ENCODE assay signal across 17 cellular contexts in genomic region chr12:100955139-100955538, GRCh38.
DNase-seq lines count a peak whose midpoint lies in the region; ATAC-seq and TF ChIP-seq lines count a peak whose summit lies in the region.
"Had no signal": no experiment of that assay in that cellular context is flagged by ENCODE, and none has a peak within 500 bp of the region (broad histone marks: within the 10 kb centered on the region; RNA-seq: fewer than 3 reads in every experiment).

No MANE protein-coding gene starts in this region.

- H3K4me3 ChIP-seq in breast epithelium = no peak overlapping the region
- H3K4me3 ChIP-seq in adipocyte (ENCODE audit: low read length) = no peak overlapping the region
- H3K4me3 ChIP-seq in upper lobe of right lung = no peak overlapping the region
- no peak overlapping the region for H3K4me3 ChIP-seq in CD8-positive, alpha-beta T cell (ENCODE audit: low read depth, low read length)
- H3K4me3 ChIP-seq: SK-N-MC, tibial nerve had no signal

- BruUV-seq in MCF 10A (replicated peaks; lab: Mats Ljungman, UMichigan) = no TSS peak

- peak; percentile 36 for ATAC-seq in upper lobe of right lung
- no peak for ATAC-seq in CD8-positive, alpha-beta T cell
- ATAC-seq: natural killer cell treated with Interleukin-12 subunit alpha and Interleukin-12 subunit beta and Interleukin-15 and Interleukin-18, amount 100 ng/mL, for 72 hours had no signal

- intact Hi-C loops in MCF 10A (cut with micrococcal nuclease) (no loop called here), breast epithelium (cut with DNase I; ENCODE audit: low total_unique reads) (no loop called here), upper lobe of right lung (cut with DNase I) (no loop called here)
- intact Hi-C loops in CD8-positive, alpha-beta T cell (cut with DNase I, micrococcal nuclease) = no loop called here

- no peaks in the 10 kb centered on the region for H3K9me3 Mint-ChIP-seq in MCF 10A (ENCODE audit: unreplicated experiment)
- H3K9me3 Mint-ChIP-seq in CD8-positive, alpha-beta T cell = no peaks in the 10 kb centered on the region

- no peak for TF ChIP-seq CTCF in MCF 10A (IDR thresholded peaks at IDR 0.05; ENCODE audit: unreplicated experiment)
- TF ChIP-seq CTCF in breast epithelium (IDR thresholded peaks at IDR 0.05) = no peak
- no peak for TF ChIP-seq CTCF in upper lobe of right lung (IDR thresholded peaks at IDR 0.05)
- no peak for TF ChIP-seq CTCF in CD8-positive, alpha-beta T cell (IDR thresholded peaks at IDR 0.05)
- no peak for TF ChIP-seq CTCF in GM13977 (IDR thresholded peaks at IDR 0.05; ENCODE audit: extremely low read depth, insufficient read depth, missing control alignments)

- H3K9ac ChIP-seq in adipocyte (ENCODE audit: low read length) = no peak overlapping the region

- CTCF ChIA-PET in MCF 10A (lab: Yijun Ruan, JAX) = no interaction called here
- CTCF ChIA-PET in CD8-positive, alpha-beta T cell (lab: Charles Lee) = interaction anchor here (0.6 kb wide), 1 partner anchor 580 kb away, joined by 5 read pairs; no protein-coding TSS in a partner anchor

- in situ Hi-C loops in GM13977 (cut with MboI; ENCODE audit: low pct_unique_long_range_greater_than_20kb, low sequenced_read_pairs, unreplicated experiment) = no loop called here

- H3K9me3 ChIP-seq in breast epithelium (no peaks in the 10 kb centered on the region), adipocyte (ENCODE audit: control insufficient read depth, low read length) (no peaks in the 10 kb centered on the region), upper lobe of right lung (no peaks in the 10 kb centered on the region)
- no peaks in the 10 kb centered on the region for H3K9me3 ChIP-seq in CD8-positive, alpha-beta T cell (ENCODE audit: low read length)
- H3K9me3 ChIP-seq: tibial nerve had no signal

- H3K4me3 Mint-ChIP-seq in MCF 10A (ENCODE audit: unreplicated experiment) = no peak overlapping the region
- H3K4me3 Mint-ChIP-seq in CD8-positive, alpha-beta T cell = no peak overlapping the region
- H3K4me3 Mint-ChIP-seq: central memory CD8-positive, alpha-beta T cell; natural killer cell treated with Interleukin-12 subunit alpha and Interleukin-12 subunit beta and Interleukin-15 and Interleukin-18, amount 100 ng/mL, for 72 hours had no signal

- H3K4me1 ChIP-seq in breast epithelium = no peaks in the 10 kb centered on the region
- H3K4me1 ChIP-seq in adipocyte (ENCODE audit: control insufficient read depth, insufficient read depth, low read length) = peaks cover 8% of the 10 kb centered on the region
- H3K4me1 ChIP-seq in upper lobe of right lung = no peaks in the 10 kb centered on the region
- no peaks in the 10 kb centered on the region for H3K4me1 ChIP-seq in CD8-positive, alpha-beta T cell (ENCODE audit: insufficient read depth, low read length)
- H3K4me1 ChIP-seq: tibial nerve had no signal

- no peaks in the 10 kb centered on the region for H3K27me3 Mint-ChIP-seq in MCF 10A (ENCODE audit: insufficient read depth, unreplicated experiment)
- peaks cover 3% of the 10 kb centered on the region for H3K27me3 Mint-ChIP-seq in CD8-positive, alpha-beta T cell (ENCODE audit: low read depth)
- H3K27me3 Mint-ChIP-seq: central memory CD8-positive, alpha-beta T cell; natural killer cell treated with Interleukin-12 subunit alpha and Interleukin-12 subunit beta and Interleukin-15 and Interleukin-18, amount 100 ng/mL, for 72 hours had no signal

- no peak for TF ChIP-seq POLR2A in breast epithelium (IDR thresholded peaks at IDR 0.05)

- no peak overlapping the region for H3K27ac Mint-ChIP-seq in MCF 10A (ENCODE audit: low read depth, unreplicated experiment)
- H3K27ac Mint-ChIP-seq in CD8-positive, alpha-beta T cell = no peak overlapping the region
- H3K27ac Mint-ChIP-seq: natural killer cell treated with Interleukin-12 subunit alpha and Interleukin-12 subunit beta and Interleukin-15 and Interleukin-18, amount 100 ng/mL, for 72 hours had no signal

- H3K27ac ChIP-seq in breast epithelium (no peak overlapping the region), upper lobe of right lung (no peak overlapping the region)
- no peak overlapping the region for H3K27ac ChIP-seq in CD8-positive, alpha-beta T cell (ENCODE audit: low read depth, low read length)
- H3K27ac ChIP-seq: 22Rv1, SK-N-MC, tibial nerve had no signal

- no peaks in the 10 kb centered on the region for H3K36me3 ChIP-seq in breast epithelium
- no peaks in the 10 kb centered on the region for H3K36me3 ChIP-seq in adipocyte (ENCODE audit: control insufficient read depth, insufficient read depth, low read length, severe bottlenecking)
- no peaks in the 10 kb centered on the region for H3K36me3 ChIP-seq in upper lobe of right lung
- no peaks in the 10 kb centered on the region for H3K36me3 ChIP-seq in CD8-positive, alpha-beta T cell (ENCODE audit: insufficient read depth, low read length)
- H3K36me3 ChIP-seq: tibial nerve had no signal

- no peaks in the 10 kb centered on the region for H3K36me3 Mint-ChIP-seq in MCF 10A (ENCODE audit: insufficient read depth, unreplicated experiment)
- H3K36me3 Mint-ChIP-seq in CD8-positive, alpha-beta T cell = no peaks in the 10 kb centered on the region
- H3K36me3 Mint-ChIP-seq: natural killer cell treated with Interleukin-12 subunit alpha and Interleukin-12 subunit beta and Interleukin-15 and Interleukin-18, amount 100 ng/mL, for 72 hours had no signal

- H3K27me3 ChIP-seq in breast epithelium (no peaks in the 10 kb centered on the region), adipocyte (replicated peaks; ENCODE audit: control insufficient read depth, insufficient read depth, low read length) (no peaks in the 10 kb centered on the region), upper lobe of right lung (no peaks in the 10 kb centered on the region)
- H3K27me3 ChIP-seq in CD8-positive, alpha-beta T cell (ENCODE audit: insufficient read depth, low read length) = no peaks in the 10 kb centered on the region
- H3K27me3 ChIP-seq: tibial nerve had no signal

- POLR2A ChIA-PET in MCF 10A (lab: Yijun Ruan, JAX) = no interaction called here
- POLR2A ChIA-PET in CD8-positive, alpha-beta T cell (lab: Charles Lee) = no interaction called here

- peaks cover 14% of the 10 kb centered on the region for H3K4me1 Mint-ChIP-seq in MCF 10A (ENCODE audit: insufficient read depth, unreplicated experiment)
- H3K4me1 Mint-ChIP-seq in CD8-positive, alpha-beta T cell (ENCODE audit: low read depth) = no peaks in the 10 kb centered on the region
- H3K4me1 Mint-ChIP-seq: central memory CD8-positive, alpha-beta T cell had no signal

- DNase-seq in MCF 10A (ENCODE audit: unreplicated experiment) = peak; percentile 51
- no peak for DNase-seq in breast epithelium (ENCODE audit: low spot score in 2 of 2)
- peak; percentile 44 for DNase-seq in adipocyte (ENCODE audit: low read depth)
- DNase-seq in iPS DF 19.7 (ENCODE audit: low read depth, low spot score) = peak; percentile 61
- no peak for DNase-seq in upper lobe of right lung
- no peak for DNase-seq in NCI-H2227 (lab: John Stamatoyannopoulos, UW; ENCODE audit: unreplicated experiment)
- no peak for DNase-seq in CD8-positive, alpha-beta T cell
- no peak for DNase-seq in GM13977 (ENCODE audit: low spot score)
- DNase-seq: DMS153, kidney, NCI-H1048, NCI-H526 had no signal

Comparison
In these comparisons a context has a peak if more than half of its experiments do, and no peak if none do; other contexts are left out.
1. DNase-seq: peak in MCF 10A (single experiment), adipocyte (single experiment) and iPS DF 19.7 (single experiment); none in breast epithelium (0 of 2), upper lobe of right lung (single experiment), NCI-H2227 (single experiment), CD8-positive, alpha-beta T cell (0 of 7) and GM13977 (single experiment).